ENCODE assay signal across 8 cellular contexts in the genomic region with DNA sequence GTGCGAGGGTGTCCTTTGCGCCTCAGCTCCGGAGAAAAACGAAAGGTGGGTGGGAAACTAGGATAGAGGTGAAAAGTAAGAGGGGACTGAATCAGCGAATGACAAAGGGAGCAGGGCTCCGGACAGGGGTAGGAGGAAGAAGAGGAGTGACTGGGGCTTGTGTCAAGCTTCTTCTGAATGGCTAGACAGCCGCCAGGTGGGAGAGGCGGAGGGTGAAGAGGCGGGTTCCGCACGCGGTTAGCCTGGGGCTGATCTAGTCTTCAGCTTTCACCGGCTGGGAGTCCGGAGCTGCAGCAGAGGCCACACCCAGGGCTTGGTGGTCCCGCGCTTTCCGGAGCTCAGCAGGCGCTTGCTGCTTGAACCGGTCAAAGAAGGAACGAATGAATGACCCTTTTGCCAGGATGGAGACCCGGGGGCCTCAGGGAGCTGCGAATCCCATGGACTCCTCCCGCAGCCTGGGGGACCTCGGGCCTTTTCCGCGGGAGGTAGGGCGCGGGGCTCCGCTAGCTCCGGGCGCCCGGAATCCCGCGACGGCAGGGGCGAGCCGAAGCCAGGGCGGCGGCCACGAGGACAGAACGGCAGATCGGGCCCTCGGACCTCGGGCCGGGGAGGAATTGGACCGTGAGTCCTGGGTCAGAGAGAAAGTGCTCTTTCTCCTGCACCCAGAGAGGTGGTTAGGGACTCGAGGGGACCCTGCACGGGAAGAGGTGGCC. TPM values are rescaled to one million over a fixed set of nuclear protein-coding genes. Genes with fewer than 3 reads are reported as not detected.
DNase-seq lines count a peak whose midpoint lies in the region; ATAC-seq and TF ChIP-seq lines count a peak whose summit lies in the region.

A gene (plus strand): TSS at position 256 of the 713 bp plus-strand sequence. CDS start 125 bp downstream, at position 381.

- no peak for DNase-seq in heart left ventricle
- DNase-seq in left ventricle myocardium superior: no peak
- DNase-seq in NCI-H510A (lab: John Stamatoyannopoulos, UW): peak; percentile 87
- no peak for DNase-seq in ascending aorta (ENCODE audit: low spot score in 2 of 2)
- peak; percentile 74 for DNase-seq in iPS-NIHi11 (ENCODE audit: low spot score)
- DNase-seq in stimulated activated CD4-positive, alpha-beta T cell treated with anti-CD3 and anti-CD28 coated beads, Interleukin-1b, Interleukin-23, amount 100 ng/mL, for 48 hours: peak; percentile 10
- no peak for DNase-seq in effector CD4-positive, alpha-beta T cell

- H3K27me3 ChIP-seq in heart left ventricle (peaks cover 0 to 48% (median 19%) of the 10 kb centered on the region in 9 donors), ascending aorta (peaks cover 5% of the 10 kb centered on the region)

- H3K27ac ChIP-seq in heart left ventricle (no peak within 1 kb of the TSS), ascending aorta (no peak within 1 kb of the TSS)

- ATAC-seq in heart left ventricle (peak in 2 of 4 donors; percentile 22 to 50), left ventricle myocardium superior (no peak), HG02885 (IDR thresholded peaks at IDR 0.05; ENCODE audit: poor library complexity, unreplicated experiment) (peak; percentile 64)

- TF ChIP-seq CTCF in heart left ventricle (IDR thresholded peaks at IDR 0.05) (no peak), ascending aorta (IDR thresholded peaks at IDR 0.05) (no peak)

- no peaks in the 10 kb centered on the region for H3K9me3 ChIP-seq in heart left ventricle
- H3K9me3 ChIP-seq in ascending aorta: no peaks in the 10 kb centered on the region

- H3K36me3 ChIP-seq in heart left ventricle (no peaks in the 10 kb centered on the region), ascending aorta (no peaks in the 10 kb centered on the region)

- TF ChIP-seq POLR2A in heart left ventricle (IDR thresholded peaks at IDR 0.05): no peak

- peaks cover 0 to 22% (median 14%) of the 10 kb centered on the region in 12 donors for H3K4me1 ChIP-seq in heart left ventricle
- peaks cover 0 to 13% of the 10 kb centered on the region in 2 donors for H3K4me1 ChIP-seq in ascending aorta

- intact Hi-C loops in heart left ventricle (cut with DNase I): no loop called here
- intact Hi-C loops in left ventricle myocardium superior (cut with micrococcal nuclease): no loop called here
- intact Hi-C loops in ascending aorta (cut with DNase I): no loop called here

- H3K4me3 ChIP-seq in heart left ventricle (peak within 1 kb of the TSS; percentile 26 to 56 (median 49)), ascending aorta (peak within 1 kb of the TSS; percentile 41 to 51)

- WGBS in heart left ventricle, 4 donors: 1 to 2% (median 1%) methylated on average over 28 to 48 of the region's 48 CpGs

RNA-seq across cellular contexts. Expression of the gene that starts here (rescaled TPM):
- total RNA-seq in heart left ventricle: 1 to 10 TPM in 1 of 9 donors, under 1 TPM in 2, not detected in 6; 0.51 to 1.2 (median 0.97) TPM
- under 1 TPM; 0.28 to 0.42 TPM for polyA plus RNA-seq in heart left ventricle
- 0.32 TPM for total RNA-seq in left ventricle myocardium superior
- not detected for total RNA-seq in ascending aorta

Comparison
In these comparisons a context has a peak if more than half of its experiments do, and no peak if none do; other contexts are left out.
1. DNase-seq: peak in NCI-H510A (single experiment), iPS-NIHi11 (single experiment) and stimulated activated CD4-positive, alpha-beta T cell treated with anti-CD3 and anti-CD28 coated beads, Interleukin-1b, Interleukin-23, amount 100 ng/mL, for 48 hours (single experiment); none in heart left ventricle (0 of 5), left ventricle myocardium superior (single experiment), ascending aorta (0 of 2) and effector CD4-positive, alpha-beta T cell (single experiment).